In the genomic region with DNA sequence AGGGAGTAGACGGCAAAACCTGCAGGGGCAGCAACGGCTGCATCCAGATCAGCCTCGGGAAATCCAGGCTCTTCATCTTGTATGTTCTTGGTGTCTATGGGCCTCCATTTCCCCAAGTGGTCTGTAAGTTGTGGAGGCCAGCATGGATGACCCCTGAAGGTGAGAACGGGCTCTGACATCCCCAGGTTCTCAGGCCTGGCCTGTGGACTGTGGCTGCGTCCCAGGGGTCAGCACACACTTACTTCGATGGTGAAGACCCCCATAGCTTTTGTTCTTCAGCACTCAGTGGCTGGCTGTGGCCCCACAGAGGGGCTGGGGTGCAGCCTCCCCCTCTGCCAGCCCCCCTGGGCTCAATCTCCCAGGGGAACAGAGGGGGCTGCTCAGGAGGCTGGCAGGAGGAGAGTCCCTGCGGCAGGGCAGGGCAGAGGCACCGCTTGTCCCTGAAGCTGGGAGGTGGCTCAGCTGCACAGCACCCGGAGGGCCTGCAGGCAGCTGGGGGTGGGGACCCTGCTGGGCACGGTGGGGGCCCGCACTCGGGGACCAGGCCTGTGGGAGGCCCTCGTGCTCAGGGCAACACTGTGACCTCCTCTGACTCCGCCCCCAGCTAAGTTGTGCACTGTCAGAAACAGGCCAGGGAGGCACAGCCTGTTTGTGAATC, we compare ENCODE assay signal across 1 cellular context.
A peak's percentile ranks its signal among the peaks of the same experiment; 100 is the strongest.
TF ChIP-seq lines count a peak whose summit lies in the region.

No MANE protein-coding gene starts in this region.

TF ChIP-seq in HepG2, 621 proteins besides CTCF, POLR2A, EP300 and RAD21 (continued from another document and continues in another):
- TF ChIP-seq PRDM4 (CRISPR knock-in tag; IDR thresholded peaks at IDR 0.05; ENCODE audit: borderline replicate concordance) (no peak), CENPBD1 (CRISPR knock-in tag; IDR thresholded peaks at IDR 0.05; ENCODE audit: borderline replicate concordance, low read depth) (no peak), FOXK1 (CRISPR knock-in tag; IDR thresholded peaks at IDR 0.05; ENCODE audit: borderline replicate concordance, low read depth) (no peak), ZNF841 (CRISPR knock-in tag; IDR thresholded peaks at IDR 0.05; ENCODE audit: borderline replicate concordance) (no peak), ZFP36 (IDR thresholded peaks at IDR 0.05; ENCODE audit: borderline replicate concordance, low read depth, low read length, partially characterized antibody) (no peak), NR2F6 (IDR thresholded peaks at IDR 0.05) (no peak), NR2F6 (CRISPR knock-in tag; IDR thresholded peaks at IDR 0.05) (peak; percentile 60; the same call in 1 of the 2 replicates), AHR (CRISPR knock-in tag; IDR thresholded peaks at IDR 0.05) (no peak), SPEN (CRISPR knock-in tag; IDR thresholded peaks at IDR 0.05; ENCODE audit: low read depth) (peak; percentile 51; the same call in 1 of the 2 replicates), NFAT5 (CRISPR knock-in tag; IDR thresholded peaks at IDR 0.05) (no peak), ZNF724P (CRISPR knock-in tag; IDR thresholded peaks at IDR 0.05; ENCODE audit: borderline replicate concordance) (no peak), RFX1 (IDR thresholded peaks at IDR 0.05) (no peak), TARDBP (CRISPR knock-in tag; IDR thresholded peaks at IDR 0.05) (no peak), NR2F1 (CRISPR knock-in tag; IDR thresholded peaks at IDR 0.05) (peak in 1 of 2 experiments; percentile 25; a peak in 1 of 4 replicates), JUND (CRISPR knock-in tag; IDR thresholded peaks at IDR 0.05) (no peak), TBL1XR1 (IDR thresholded peaks at IDR 0.05; ENCODE audit: borderline replicate concordance, low read length, partially characterized antibody) (no peak), RBM39 (IDR thresholded peaks at IDR 0.05; ENCODE audit: low read depth, low read length, poor library complexity, severe bottlenecking) (no peak), RFXANK (CRISPR knock-in tag; IDR thresholded peaks at IDR 0.05) (no peak), MBNL3 (CRISPR knock-in tag; conservative IDR thresholded peaks at IDR 0.05) (no peak), ZFAT (CRISPR knock-in tag; conservative IDR thresholded peaks at IDR 0.05) (no peak), HNRNPLL (IDR thresholded peaks at IDR 0.05; ENCODE audit: low read depth, low read length, poor library complexity, severe bottlenecking) (peak; percentile 58), ZBTB7B (CRISPR knock-in tag; IDR thresholded peaks at IDR 0.05) (peak; percentile 80; the same call in 1 of the 2 replicates), CBX2 (IDR thresholded peaks at IDR 0.05; ENCODE audit: low read depth, low read length) (no peak), CBX2 (CRISPR knock-in tag; IDR thresholded peaks at IDR 0.05; ENCODE audit: low read depth) (no peak), MTA1 (CRISPR knock-in tag; IDR thresholded peaks at IDR 0.05; ENCODE audit: borderline replicate concordance) (no peak), HDAC2 (CRISPR knock-in tag; IDR thresholded peaks at IDR 0.05) (peak; percentile 25; the same call in 1 of the 2 replicates)
- TF ChIP-seq, protein P1, sequence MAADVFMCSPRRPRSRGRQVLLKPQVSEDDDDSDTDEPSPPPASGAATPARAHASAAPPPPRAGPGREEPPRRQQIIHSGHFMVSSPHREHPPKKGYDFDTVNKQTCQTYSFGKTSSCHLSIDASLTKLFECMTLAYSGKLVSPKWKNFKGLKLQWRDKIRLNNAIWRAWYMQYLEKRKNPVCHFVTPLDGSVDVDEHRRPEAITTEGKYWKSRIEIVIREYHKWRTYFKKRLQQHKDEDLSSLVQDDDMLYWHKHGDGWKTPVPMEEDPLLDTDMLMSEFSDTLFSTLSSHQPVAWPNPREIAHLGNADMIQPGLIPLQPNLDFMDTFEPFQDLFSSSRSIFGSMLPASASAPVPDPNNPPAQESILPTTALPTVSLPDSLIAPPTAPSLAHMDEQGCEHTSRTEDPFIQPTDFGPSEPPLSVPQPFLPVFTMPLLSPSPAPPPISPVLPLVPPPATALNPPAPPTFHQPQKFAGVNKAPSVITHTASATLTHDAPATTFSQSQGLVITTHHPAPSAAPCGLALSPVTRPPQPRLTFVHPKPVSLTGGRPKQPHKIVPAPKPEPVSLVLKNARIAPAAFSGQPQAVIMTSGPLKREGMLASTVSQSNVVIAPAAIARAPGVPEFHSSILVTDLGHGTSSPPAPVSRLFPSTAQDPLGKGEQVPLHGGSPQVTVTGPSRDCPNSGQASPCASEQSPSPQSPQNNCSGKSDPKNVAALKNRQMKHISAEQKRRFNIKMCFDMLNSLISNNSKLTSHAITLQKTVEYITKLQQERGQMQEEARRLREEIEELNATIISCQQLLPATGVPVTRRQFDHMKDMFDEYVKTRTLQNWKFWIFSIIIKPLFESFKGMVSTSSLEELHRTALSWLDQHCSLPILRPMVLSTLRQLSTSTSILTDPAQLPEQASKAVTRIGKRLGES (CRISPR knock-in tag; IDR thresholded peaks at IDR 0.05; ENCODE audit: borderline replicate concordance): no peak
- TF ChIP-seq, protein P2, sequence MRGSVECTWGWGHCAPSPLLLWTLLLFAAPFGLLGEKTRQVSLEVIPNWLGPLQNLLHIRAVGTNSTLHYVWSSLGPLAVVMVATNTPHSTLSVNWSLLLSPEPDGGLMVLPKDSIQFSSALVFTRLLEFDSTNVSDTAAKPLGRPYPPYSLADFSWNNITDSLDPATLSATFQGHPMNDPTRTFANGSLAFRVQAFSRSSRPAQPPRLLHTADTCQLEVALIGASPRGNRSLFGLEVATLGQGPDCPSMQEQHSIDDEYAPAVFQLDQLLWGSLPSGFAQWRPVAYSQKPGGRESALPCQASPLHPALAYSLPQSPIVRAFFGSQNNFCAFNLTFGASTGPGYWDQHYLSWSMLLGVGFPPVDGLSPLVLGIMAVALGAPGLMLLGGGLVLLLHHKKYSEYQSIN (CRISPR knock-in tag; IDR thresholded peaks at IDR 0.05; ENCODE audit: borderline replicate concordance): no peak
- TF ChIP-seq, protein P3, sequence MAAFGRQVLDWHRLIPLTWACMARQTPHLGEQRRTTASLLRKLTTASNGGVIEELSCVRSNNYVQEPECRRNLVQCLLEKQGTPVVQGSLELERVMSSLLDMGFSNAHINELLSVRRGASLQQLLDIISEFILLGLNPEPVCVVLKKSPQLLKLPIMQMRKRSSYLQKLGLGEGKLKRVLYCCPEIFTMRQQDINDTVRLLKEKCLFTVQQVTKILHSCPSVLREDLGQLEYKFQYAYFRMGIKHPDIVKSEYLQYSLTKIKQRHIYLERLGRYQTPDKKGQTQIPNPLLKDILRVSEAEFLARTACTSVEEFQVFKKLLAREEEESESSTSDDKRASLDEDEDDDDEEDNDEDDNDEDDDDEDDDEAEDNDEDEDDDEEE (CRISPR knock-in tag; IDR thresholded peaks at IDR 0.05): 0 out of 2 replicates have a peak, but pooled peaks have one; percentile 50
- TF ChIP-seq, protein P4, sequence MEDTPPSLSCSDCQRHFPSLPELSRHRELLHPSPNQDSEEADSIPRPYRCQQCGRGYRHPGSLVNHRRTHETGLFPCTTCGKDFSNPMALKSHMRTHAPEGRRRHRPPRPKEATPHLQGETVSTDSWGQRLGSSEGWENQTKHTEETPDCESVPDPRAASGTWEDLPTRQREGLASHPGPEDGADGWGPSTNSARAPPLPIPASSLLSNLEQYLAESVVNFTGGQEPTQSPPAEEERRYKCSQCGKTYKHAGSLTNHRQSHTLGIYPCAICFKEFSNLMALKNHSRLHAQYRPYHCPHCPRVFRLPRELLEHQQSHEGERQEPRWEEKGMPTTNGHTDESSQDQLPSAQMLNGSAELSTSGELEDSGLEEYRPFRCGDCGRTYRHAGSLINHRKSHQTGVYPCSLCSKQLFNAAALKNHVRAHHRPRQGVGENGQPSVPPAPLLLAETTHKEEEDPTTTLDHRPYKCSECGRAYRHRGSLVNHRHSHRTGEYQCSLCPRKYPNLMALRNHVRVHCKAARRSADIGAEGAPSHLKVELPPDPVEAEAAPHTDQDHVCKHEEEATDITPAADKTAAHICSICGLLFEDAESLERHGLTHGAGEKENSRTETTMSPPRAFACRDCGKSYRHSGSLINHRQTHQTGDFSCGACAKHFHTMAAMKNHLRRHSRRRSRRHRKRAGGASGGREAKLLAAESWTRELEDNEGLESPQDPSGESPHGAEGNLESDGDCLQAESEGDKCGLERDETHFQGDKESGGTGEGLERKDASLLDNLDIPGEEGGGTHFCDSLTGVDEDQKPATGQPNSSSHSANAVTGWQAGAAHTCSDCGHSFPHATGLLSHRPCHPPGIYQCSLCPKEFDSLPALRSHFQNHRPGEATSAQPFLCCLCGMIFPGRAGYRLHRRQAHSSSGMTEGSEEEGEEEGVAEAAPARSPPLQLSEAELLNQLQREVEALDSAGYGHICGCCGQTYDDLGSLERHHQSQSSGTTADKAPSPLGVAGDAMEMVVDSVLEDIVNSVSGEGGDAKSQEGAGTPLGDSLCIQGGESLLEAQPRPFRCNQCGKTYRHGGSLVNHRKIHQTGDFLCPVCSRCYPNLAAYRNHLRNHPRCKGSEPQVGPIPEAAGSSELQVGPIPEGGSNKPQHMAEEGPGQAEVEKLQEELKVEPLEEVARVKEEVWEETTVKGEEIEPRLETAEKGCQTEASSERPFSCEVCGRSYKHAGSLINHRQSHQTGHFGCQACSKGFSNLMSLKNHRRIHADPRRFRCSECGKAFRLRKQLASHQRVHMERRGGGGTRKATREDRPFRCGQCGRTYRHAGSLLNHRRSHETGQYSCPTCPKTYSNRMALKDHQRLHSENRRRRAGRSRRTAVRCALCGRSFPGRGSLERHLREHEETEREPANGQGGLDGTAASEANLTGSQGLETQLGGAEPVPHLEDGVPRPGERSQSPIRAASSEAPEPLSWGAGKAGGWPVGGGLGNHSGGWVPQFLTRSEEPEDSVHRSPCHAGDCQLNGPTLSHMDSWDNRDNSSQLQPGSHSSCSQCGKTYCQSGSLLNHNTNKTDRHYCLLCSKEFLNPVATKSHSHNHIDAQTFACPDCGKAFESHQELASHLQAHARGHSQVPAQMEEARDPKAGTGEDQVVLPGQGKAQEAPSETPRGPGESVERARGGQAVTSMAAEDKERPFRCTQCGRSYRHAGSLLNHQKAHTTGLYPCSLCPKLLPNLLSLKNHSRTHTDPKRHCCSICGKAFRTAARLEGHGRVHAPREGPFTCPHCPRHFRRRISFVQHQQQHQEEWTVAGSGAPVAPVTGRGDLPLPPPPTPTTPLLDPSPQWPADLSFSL (CRISPR knock-in tag; IDR thresholded peaks at IDR 0.05): no peak
- TF ChIP-seq, protein P5, sequence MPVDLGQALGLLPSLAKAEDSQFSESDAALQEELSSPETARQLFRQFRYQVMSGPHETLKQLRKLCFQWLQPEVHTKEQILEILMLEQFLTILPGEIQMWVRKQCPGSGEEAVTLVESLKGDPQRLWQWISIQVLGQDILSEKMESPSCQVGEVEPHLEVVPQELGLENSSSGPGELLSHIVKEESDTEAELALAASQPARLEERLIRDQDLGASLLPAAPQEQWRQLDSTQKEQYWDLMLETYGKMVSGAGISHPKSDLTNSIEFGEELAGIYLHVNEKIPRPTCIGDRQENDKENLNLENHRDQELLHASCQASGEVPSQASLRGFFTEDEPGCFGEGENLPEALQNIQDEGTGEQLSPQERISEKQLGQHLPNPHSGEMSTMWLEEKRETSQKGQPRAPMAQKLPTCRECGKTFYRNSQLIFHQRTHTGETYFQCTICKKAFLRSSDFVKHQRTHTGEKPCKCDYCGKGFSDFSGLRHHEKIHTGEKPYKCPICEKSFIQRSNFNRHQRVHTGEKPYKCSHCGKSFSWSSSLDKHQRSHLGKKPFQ (CRISPR knock-in tag; IDR thresholded peaks at IDR 0.05; ENCODE audit: insufficient replicate concordance): no peak
